In genomic region chr12:6851921-6852650, GRCh38 we compare ENCODE assay signal across 8 cellular contexts. TPM values are rescaled to one million over a fixed set of nuclear protein-coding genes. Genes with fewer than 3 reads are reported as not detected.
DNase-seq lines count a peak whose midpoint lies in the region; ATAC-seq and TF ChIP-seq lines count a peak whose summit lies in the region.

TSS of gene USP5 (plus strand) at chr12:6852150. CDS start at chr12:6852180, 30 bp downstream.

- H3K4me3 ChIP-seq in GM06990 (replicated peaks; ENCODE audit: low read depth, low read length) (peak within 1 kb of the TSS; percentile 95), suprapubic skin (peak within 1 kb of the TSS; percentile 64)

- peak within 1 kb of the TSS; percentile 85 for H3K27ac ChIP-seq in suprapubic skin

- peaks cover 24% of the 10 kb centered on the region for H3K4me1 ChIP-seq in suprapubic skin

- H3K4me3 Mint-ChIP-seq in activated naive CD4-positive, alpha-beta T cell treated with anti-CD3 and anti-CD28 coated beads, Interleukin-2, amount 50 U/mL, for 24 hours: peak within 1 kb of the TSS; percentile 88

- H3K36me3 ChIP-seq in GM06990 (ENCODE audit: control insufficient read depth, insufficient read depth, low read length): peaks cover 18% of the 10 kb centered on the region
- H3K36me3 ChIP-seq in suprapubic skin: peaks cover 33% of the 10 kb centered on the region

- peaks cover 26% of the 10 kb centered on the region for H3K4me1 Mint-ChIP-seq in activated naive CD4-positive, alpha-beta T cell treated with anti-CD3 and anti-CD28 coated beads, Interleukin-2, amount 50 U/mL, for 24 hours

- peak within 1 kb of the TSS; percentile 95 for H3K27ac Mint-ChIP-seq in activated naive CD4-positive, alpha-beta T cell treated with anti-CD3 and anti-CD28 coated beads, Interleukin-2, amount 50 U/mL, for 24 hours

- ATAC-seq in HG02588 (IDR thresholded peaks at IDR 0.05; ENCODE audit: unreplicated experiment) (peak; percentile 70), SK-N-SH treated with all-trans-retinoic acid at 6 μM for 48 hours (peak; percentile 90)

- WGBS in suprapubic skin: under 1% methylated on average over 29 of the region's 65 CpGs

- no peaks in the 10 kb centered on the region for H3K27me3 ChIP-seq in GM06990 (replicated peaks; ENCODE audit: control insufficient read depth, insufficient read depth, low read length)
- H3K27me3 ChIP-seq in suprapubic skin: no peaks in the 10 kb centered on the region

- H3K9me3 Mint-ChIP-seq in activated naive CD4-positive, alpha-beta T cell treated with anti-CD3 and anti-CD28 coated beads, Interleukin-2, amount 50 U/mL, for 24 hours: no peaks in the 10 kb centered on the region

- no peaks in the 10 kb centered on the region for H3K9me3 ChIP-seq in suprapubic skin

- H3K36me3 Mint-ChIP-seq in activated naive CD4-positive, alpha-beta T cell treated with anti-CD3 and anti-CD28 coated beads, Interleukin-2, amount 50 U/mL, for 24 hours: peaks cover 1% of the 10 kb centered on the region

- no peaks in the 10 kb centered on the region for H3K27me3 Mint-ChIP-seq in activated naive CD4-positive, alpha-beta T cell treated with anti-CD3 and anti-CD28 coated beads, Interleukin-2, amount 50 U/mL, for 24 hours

- no peak for TF ChIP-seq EP300 in suprapubic skin (IDR thresholded peaks at IDR 0.05)

- TF ChIP-seq CTCF in GM06990 (IDR thresholded peaks at IDR 0.05; ENCODE audit: insufficient read depth, low read length, poor library complexity, severe bottlenecking): no peak
- no peak for TF ChIP-seq CTCF in suprapubic skin (IDR thresholded peaks at IDR 0.05)

- DNase-seq in GM06990 (ENCODE audit: extremely low read depth, insufficient read length) (peak; percentile 100), NCI-H1092 (lab: John Stamatoyannopoulos, UW) (peak; percentile 99), germinal center (ENCODE audit: low spot score) (peak; percentile 98), nucleus accumbens (lab: John Stamatoyannopoulos, UW) (peak; percentile 98 to 100 (median 100)), suprapubic skin (ENCODE audit: low spot score in 2 of 2) (peak; percentile 99)

- no peak for TF ChIP-seq POLR2A in suprapubic skin (IDR thresholded peaks at IDR 0.05)

TF ChIP-seq in SK-N-SH treated with all-trans-retinoic acid at 6 μM for 48 hours, 23 proteins besides CTCF, POLR2A, EP300 and RAD21:
- TF ChIP-seq BACH2 (CRISPR knock-in tag; IDR thresholded peaks at IDR 0.05; ENCODE audit: borderline replicate concordance): no peak
- TF ChIP-seq GLIS3 (CRISPR knock-in tag; IDR thresholded peaks at IDR 0.05): 0 out of 2 replicates have a peak, but pooled peaks have one; percentile 76
- TF ChIP-seq ZNF565 (CRISPR knock-in tag; conservative IDR thresholded peaks at IDR 0.05; ENCODE audit: low read depth): peak; percentile 10; the same call in 1 of the 2 replicates
- peak; percentile 92 for TF ChIP-seq ZFP3 (CRISPR knock-in tag; IDR thresholded peaks at IDR 0.05)
- peak; percentile 15; the same call in 1 of the 2 replicates for TF ChIP-seq PPARA (CRISPR knock-in tag; IDR thresholded peaks at IDR 0.05; ENCODE audit: borderline replicate concordance)
- no peak for TF ChIP-seq ZFP30 (CRISPR knock-in tag; IDR thresholded peaks at IDR 0.05)
- no peak for TF ChIP-seq ESRRG (CRISPR knock-in tag; IDR thresholded peaks at IDR 0.05)
- TF ChIP-seq TSHZ2 (CRISPR knock-in tag; IDR thresholded peaks at IDR 0.05): peak; percentile 100
- TF ChIP-seq ZC3H10 (CRISPR knock-in tag; IDR thresholded peaks at IDR 0.05): no peak
- TF ChIP-seq CSDC2 (CRISPR knock-in tag; IDR thresholded peaks at IDR 0.05): peak; percentile 98
- TF ChIP-seq ZNF70 (CRISPR knock-in tag; IDR thresholded peaks at IDR 0.05): peak; percentile 72
- TF ChIP-seq RARB (CRISPR knock-in tag; IDR thresholded peaks at IDR 0.05): no peak
- TF ChIP-seq TOX (CRISPR knock-in tag; IDR thresholded peaks at IDR 0.05; ENCODE audit: borderline replicate concordance): no peak
- no peak for TF ChIP-seq TCF4 (CRISPR knock-in tag; IDR thresholded peaks at IDR 0.05; ENCODE audit: borderline replicate concordance)
- TF ChIP-seq ZNF8 (CRISPR knock-in tag; IDR thresholded peaks at IDR 0.05): no peak; the same call in 1 of the 2 replicates
- no peak for TF ChIP-seq OSR1 (CRISPR knock-in tag; IDR thresholded peaks at IDR 0.05)
- TF ChIP-seq SNAI2 (CRISPR knock-in tag; IDR thresholded peaks at IDR 0.05): peak; percentile 98; the same call in 1 of the 2 replicates
- no peak for TF ChIP-seq ISL1 (CRISPR knock-in tag; IDR thresholded peaks at IDR 0.05)
- TF ChIP-seq CREB5 (CRISPR knock-in tag; IDR thresholded peaks at IDR 0.05; ENCODE audit: low read depth): 0 out of 2 replicates have a peak, but pooled peaks have one; percentile 35
- no peak for TF ChIP-seq POU6F1 (CRISPR knock-in tag; IDR thresholded peaks at IDR 0.05; ENCODE audit: borderline replicate concordance, low read depth)

RNA-seq across cellular contexts. Expression of gene USP5, which starts in this region (rescaled TPM):
- total RNA-seq in suprapubic skin: 10 to 100 TPM; 54.7 to 71.8 (median 68.9) TPM

Comparison
In these comparisons a context has a peak if more than half of its experiments do, and no peak if none do; other contexts are left out.
1. Peak in every context shown above with its lines: DNase-seq, ATAC-seq, H3K4me3 ChIP-seq and H3K27ac ChIP-seq.